26 cellular contexts compared by ENCODE assay signal in genomic region chr1:39292401-39292800, GRCh38.
"Had no signal": no experiment of that assay in that cellular context is flagged by ENCODE, and none has a peak within 500 bp of the region (broad histone marks: within the 10 kb centered on the region; RNA-seq: fewer than 3 reads in every experiment).

No MANE protein-coding gene starts in this region.

- H3K9me3 Mint-ChIP-seq: activated CD4-positive, alpha-beta T cell treated with anti-CD3 and anti-CD28 coated beads, Interleukin-2, amount 10 ng/mL, durations not matched to agents 24 days and 14 days; activated T-cell treated with anti-CD3 and anti-CD28 coated beads, Interleukin-2, amount 50 U/mL, for 4 hours; activated T-helper 2 cell treated with anti-CD3 and anti-CD28 coated beads, Interferon-gamma antibody, Interleukin-2, Interleukin-4, amounts not matched to agents 10 μg/mL and 5 μg/mL and 100 μg/mL, durations not matched to agents 14 hours and 24 hours and 36 hours; central memory CD8-positive, alpha-beta T cell; nephron; stimulated activated naive B cell treated with anti-CD40 and anti-IgM and Interleukin-4, amounts not matched to agents 10 μg/mL and 1 μg/mL and 100 μg/mL, for 72 hours had no signal

- H3K36me3 ChIP-seq: uterus had no signal

- H3K4me1 ChIP-seq: ascending aorta, breast epithelium, right lobe of liver, testis had no signal

- H3K4me3 Mint-ChIP-seq: activated CD4-positive, alpha-beta T cell treated with anti-CD3 and anti-CD28 coated beads, Interleukin-2, amount 10 ng/mL, durations not matched to agents 24 days and 14 days; activated naive CD8-positive, alpha-beta T cell; activated T-cell treated with anti-CD3 and anti-CD28 coated beads, Interleukin-2, amount 50 U/mL, for 4 hours; central memory CD8-positive, alpha-beta T cell; endodermal cell; mesothelial cell of epicardium; nephron; stimulated activated naive B cell treated with anti-CD40 and anti-IgM and Interleukin-4, amounts not matched to agents 10 μg/mL and 1 μg/mL and 100 μg/mL, for 72 hours had no signal

- H3K27me3 Mint-ChIP-seq: activated CD4-positive, alpha-beta T cell treated with anti-CD3 and anti-CD28 coated beads, Interleukin-2, amount 10 ng/mL, durations not matched to agents 24 days and 14 days; activated naive CD8-positive, alpha-beta T cell; central memory CD8-positive, alpha-beta T cell; stimulated activated naive B cell treated with anti-CD40 and anti-IgM and Interleukin-4, amounts not matched to agents 10 μg/mL and 1 μg/mL and 100 μg/mL, for 72 hours had no signal

- H3K27ac ChIP-seq: adrenal gland, ascending aorta, breast epithelium, left lung, right lobe of liver, testis, uterus, VCaP had no signal

- H3K9me3 ChIP-seq: adrenal gland, ascending aorta, breast epithelium, left lung, right lobe of liver, testis, uterus had no signal

- H3K27me3 ChIP-seq: adrenal gland, ascending aorta, breast epithelium, left lung, right lobe of liver, testis, uterus had no signal

- H3K4me3 ChIP-seq: adrenal gland, ascending aorta, breast epithelium, left lung, lung, right lobe of liver, testis, uterus had no signal

- ATAC-seq: activated CD4-positive, CD25-positive, alpha-beta regulatory T cell treated with anti-CD3 and anti-CD28 coated beads, Interleukin-2, amount 50 U/mL, for 24 hours; activated T-cell treated with anti-CD3 and anti-CD28 coated beads, Interleukin-2, amount 50 U/mL, for 4 hours; left lung; right lobe of liver; stimulated activated naive B cell treated with anti-CD40 and anti-IgM and Interleukin-4, amounts not matched to agents 10 μg/mL and 1 μg/mL and 100 μg/mL, for 72 hours had no signal

- H3K27ac Mint-ChIP-seq: endodermal cell; mesothelial cell of epicardium; nephron; stimulated activated naive B cell treated with anti-CD40 and anti-IgM and Interleukin-4, amounts not matched to agents 10 μg/mL and 1 μg/mL and 100 μg/mL, for 72 hours had no signal

- H3K4me1 Mint-ChIP-seq: mesothelial cell of epicardium, nephron had no signal

- DNase-seq: activated CD4-positive, alpha-beta T cell treated with anti-CD3 and anti-CD28 coated beads, Interleukin-2, amount 10 ng/mL, durations not matched to agents 24 days and 14 days; activated naive CD4-positive, alpha-beta T cell; activated T-cell treated with anti-CD3 and anti-CD28 coated beads, Interleukin-2, amount 50 U/mL, for 4 hours; adrenal gland; endodermal cell; foreskin fibroblast; left lung; occipital lobe; posterior cingulate gyrus; right lobe of liver; small intestine; stimulated activated CD4-positive, alpha-beta T cell treated with anti-CD3 and anti-CD28 coated beads, Interleukin-15, amount 100 ng/mL, for 24 hours; stimulated activated naive B cell treated with anti-CD40 and anti-IgM and Interleukin-4, amounts not matched to agents 10 μg/mL and 1 μg/mL and 100 μg/mL, for 72 hours; testis; trophoblast cell; uterus had no signal
